9 cellular contexts compared by ENCODE assay signal in the genomic region with DNA sequence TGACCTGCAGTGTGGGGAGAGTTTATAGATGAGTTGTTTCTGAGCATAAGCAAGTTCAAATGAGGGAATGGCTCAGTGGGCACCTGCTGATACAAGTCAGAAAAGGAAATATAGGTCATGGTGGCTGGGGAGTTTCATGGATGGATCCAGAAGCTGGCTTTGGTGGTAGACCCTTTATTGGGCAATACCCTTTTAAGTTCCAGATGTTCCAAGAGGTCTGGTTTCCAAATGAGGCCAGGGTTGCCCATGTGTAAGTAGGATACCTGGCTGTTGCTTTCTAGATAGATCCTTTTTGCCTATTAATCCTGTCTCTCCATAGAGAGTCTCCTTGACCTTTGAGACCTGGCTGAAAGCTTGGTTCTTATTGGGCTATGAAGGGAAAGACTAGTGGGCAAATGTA. TPM values are rescaled to one million over a fixed set of nuclear protein-coding genes. Genes with fewer than 3 reads are reported as not detected.
DNase-seq lines count a peak whose midpoint lies in the region; ATAC-seq and TF ChIP-seq lines count a peak whose summit lies in the region.
"Had no signal": no experiment of that assay in that cellular context is flagged by ENCODE, and none has a peak within 500 bp of the region (broad histone marks: within the 10 kb centered on the region; RNA-seq: fewer than 3 reads in every experiment).

No MANE protein-coding gene starts in this region.

- no peaks in the 10 kb centered on the region for H3K9me2 ChIP-seq in PC-3 (replicated peaks; ENCODE audit: low read length)

- intact Hi-C loops in PC-3 (cut with micrococcal nuclease) (loop anchor here (10.0 kb wide), 1 partner anchor 47 kb away; no protein-coding TSS in a partner anchor), sigmoid colon (cut with DNase I) (loop anchor here (5.0 kb wide), 1 partner anchor 90 kb away; no protein-coding TSS in a partner anchor)

- H3K27me3 ChIP-seq in PC-3 (ENCODE audit: low read length), result no peaks in the 10 kb centered on the region
- no peaks in the 10 kb centered on the region for H3K27me3 ChIP-seq in sigmoid colon

- H3K9me3 ChIP-seq in PC-3 (ENCODE audit: low read length) (no peaks in the 10 kb centered on the region), sigmoid colon (no peaks in the 10 kb centered on the region)

- peak overlapping the region; percentile 88 for H3K4me3 ChIP-seq in GM12864 (ENCODE audit: low read depth, low read length)
- H3K4me3 ChIP-seq in PC-3 (ENCODE audit: low read length), result peak overlapping the region; percentile 93; the same call in 1 of the 2 replicates
- H3K4me3 ChIP-seq in epithelial cell of esophagus (ENCODE audit: low read length), result peak overlapping the region; percentile 75
- peak overlapping the region; percentile 4 to 94 (median 86) for H3K4me3 ChIP-seq in sigmoid colon

- no peaks in the 10 kb centered on the region for H3K36me3 ChIP-seq in PC-3 (ENCODE audit: low read depth, low read length)
- H3K36me3 ChIP-seq in sigmoid colon, result no peaks in the 10 kb centered on the region

- POLR2A ChIA-PET in PC-3 (lab: Charles Lee; ENCODE audit: unreplicated experiment), result no interaction called here

- TF ChIP-seq POLR2A in sigmoid colon (IDR thresholded peaks at IDR 0.05), result no peak

- ATAC-seq in PC-3 (no peak), HG03097 (IDR thresholded peaks at IDR 0.05; ENCODE audit: low FRiP score, unreplicated experiment) (no peak)

- no peak for TF ChIP-seq CTCF in GM12864 (IDR thresholded peaks at IDR 0.05; ENCODE audit: low read depth, low read length, missing control alignments)
- TF ChIP-seq CTCF in PC-3 (conservative IDR thresholded peaks at IDR 0.05; ENCODE audit: low read depth, low read length), result no peak
- TF ChIP-seq CTCF in epithelial cell of esophagus (IDR thresholded peaks at IDR 0.05; ENCODE audit: insufficient read depth, low read depth, low read length, missing control alignments), result no peak
- TF ChIP-seq CTCF in sigmoid colon (IDR thresholded peaks at IDR 0.05), result no peak

- peaks cover 68% of the 10 kb centered on the region for H3K79me2 ChIP-seq in PC-3 (ENCODE audit: low read length)

- H2AFZ ChIP-seq in PC-3 (ENCODE audit: low read length), result no peak overlapping the region

- H4K20me1 ChIP-seq in PC-3 (ENCODE audit: low read length), result no peaks in the 10 kb centered on the region

- H3K4me1 ChIP-seq in PC-3 (ENCODE audit: insufficient read depth, low read length), result peaks cover 31% of the 10 kb centered on the region
- peaks cover 0 to 65% (median 55%) of the 10 kb centered on the region in 4 donors for H3K4me1 ChIP-seq in sigmoid colon

- H3K9ac ChIP-seq in PC-3 (ENCODE audit: low read length), result no peak overlapping the region

- H3K27ac ChIP-seq in PC-3 (ENCODE audit: low read length) (no peak overlapping the region), sigmoid colon (peak overlapping the region in 3 of 4 donors; percentile 42 to 100 (median 99))

- H3F3A ChIP-seq in PC-3 (ENCODE audit: low read length, unreplicated experiment), result no peaks in the 10 kb centered on the region

- BruUV-seq in PC-3 (replicated peaks; lab: Mats Ljungman, UMichigan), result no TSS peak

- no peak for DNase-seq in GM12864 (ENCODE audit: low read depth)
- DNase-seq in PC-3, result no peak
- DNase-seq in epithelial cell of esophagus (ENCODE audit: low read depth), result no peak
- DNase-seq in sigmoid colon, result no peak
- no peak for DNase-seq in cortex of kidney (lab: John Stamatoyannopoulos, UW)
- DNase-seq in nucleus accumbens (lab: John Stamatoyannopoulos, UW), result no peak
- no peak for DNase-seq in kidney glomerular epithelial cell (lab: John Stamatoyannopoulos, UW)
- DNase-seq: T1000 had no signal

- no peak for TF ChIP-seq EP300 in sigmoid colon (IDR thresholded peaks at IDR 0.05)

- peak overlapping the region; percentile 97 for H3K4me2 ChIP-seq in PC-3 (ENCODE audit: low read length)

- CTCF ChIA-PET in PC-3 (lab: Charles Lee), result no interaction called here

RNA-seq across cellular contexts. Expression of gene STIM1, which starts 2.2 kb away (rescaled TPM):
- total RNA-seq in PC-3 (2014; rRNA removed) (22.8 and 31.9 TPM in 2 replicates), sigmoid colon (10 to 100 TPM; 24.7 to 37.4 (median 30.4) TPM)
- 10 to 100 TPM in 2 of 3 donors, 1 to 10 TPM in 1; 5.3 to 44.8 (median 15.6) TPM for polyA plus RNA-seq in sigmoid colon

RNA-seq across cellular contexts. Expression of gene RHOG, which starts 16.9 kb away (rescaled TPM):
- total RNA-seq in PC-3 (2014; rRNA removed) (31.2 and 33.5 TPM in 2 replicates), sigmoid colon (10 to 100 TPM; 37.3 to 48.7 (median 46.0) TPM)
- 10 to 100 TPM; 59.5 to 90.3 (median 81.8) TPM for polyA plus RNA-seq in sigmoid colon

RNA-seq across cellular contexts. Expression of gene PGAP2, which starts 49.3 kb away (rescaled TPM):
- 21.7 and 25.9 TPM in 2 replicates for total RNA-seq in PC-3 (2014; rRNA removed)
- 1 to 10 TPM; 3.7 to 7.1 (median 4.5) TPM for total RNA-seq in sigmoid colon
- polyA plus RNA-seq in sigmoid colon, result 10 to 100 TPM in 2 of 3 donors, 1 to 10 TPM in 1; 6.9 to 19.4 (median 11.4) TPM
